ENCODE assay signal across 1 cellular context in genomic region chrX:41389311-41389888, GRCh38.
A peak's percentile ranks its signal among the peaks of the same experiment; 100 is the strongest.
TF ChIP-seq lines count a peak whose summit lies in the region.

No MANE protein-coding gene starts in this region.

TF ChIP-seq in HepG2, 621 proteins besides CTCF, POLR2A, EP300 and RAD21 (continued from another document and continues in another):
- no peak for TF ChIP-seq ZUFSP (CRISPR knock-in tag; IDR thresholded peaks at IDR 0.05; ENCODE audit: borderline replicate concordance)
- no peak for TF ChIP-seq TBP (CRISPR knock-in tag; IDR thresholded peaks at IDR 0.05)
- no peak for TF ChIP-seq ZNF850 (CRISPR knock-in tag; conservative IDR thresholded peaks at IDR 0.05)
- TF ChIP-seq PTBP1 (IDR thresholded peaks at IDR 0.05; ENCODE audit: low read depth, low read length, poor library complexity, severe bottlenecking), result no peak
- no peak for TF ChIP-seq ZNF639 (CRISPR knock-in tag; conservative IDR thresholded peaks at IDR 0.05)
- TF ChIP-seq ZNF275 (CRISPR knock-in tag; IDR thresholded peaks at IDR 0.05; ENCODE audit: borderline replicate concordance), result no peak
- no peak for TF ChIP-seq ZNF567 (CRISPR knock-in tag; IDR thresholded peaks at IDR 0.05; ENCODE audit: borderline replicate concordance)
- no peak for TF ChIP-seq ZNF557 (CRISPR knock-in tag; IDR thresholded peaks at IDR 0.05)
- no peak for TF ChIP-seq MLX (CRISPR knock-in tag; IDR thresholded peaks at IDR 0.05)
- no peak for TF ChIP-seq NRL (CRISPR knock-in tag; IDR thresholded peaks at IDR 0.05; ENCODE audit: borderline replicate concordance)
- no peak for TF ChIP-seq ZNF704 (CRISPR knock-in tag; IDR thresholded peaks at IDR 0.05; ENCODE audit: borderline replicate concordance)
- no peak for TF ChIP-seq ZNF18 (CRISPR knock-in tag; IDR thresholded peaks at IDR 0.05; ENCODE audit: insufficient replicate concordance)
- TF ChIP-seq NPAS2 (CRISPR knock-in tag; IDR thresholded peaks at IDR 0.05; ENCODE audit: borderline replicate concordance), result no peak
- TF ChIP-seq NFKBIZ (CRISPR knock-in tag; IDR thresholded peaks at IDR 0.05), result no peak
- no peak for TF ChIP-seq FOXJ3 (CRISPR knock-in tag; IDR thresholded peaks at IDR 0.05; ENCODE audit: borderline replicate concordance)
- no peak for TF ChIP-seq SRSF4 (IDR thresholded peaks at IDR 0.05; ENCODE audit: low read depth, low read length, poor library complexity, severe bottlenecking)
- no peak for TF ChIP-seq ZNF670 (CRISPR knock-in tag; IDR thresholded peaks at IDR 0.05; ENCODE audit: borderline replicate concordance)
- TF ChIP-seq ETV6 (CRISPR knock-in tag; conservative IDR thresholded peaks at IDR 0.05), result no peak
- TF ChIP-seq SRY (CRISPR knock-in tag; IDR thresholded peaks at IDR 0.05), result no peak
- TF ChIP-seq KAT8 (CRISPR knock-in tag; IDR thresholded peaks at IDR 0.05), result 0 out of 2 replicates have a peak, but pooled peaks have one; percentile 27
- peak; percentile 53 for TF ChIP-seq THAP11 (CRISPR knock-in tag; IDR thresholded peaks at IDR 0.05)
- no peak for TF ChIP-seq ZNF589 (CRISPR knock-in tag; conservative IDR thresholded peaks at IDR 0.05)
- no peak for TF ChIP-seq ZHX2 (IDR thresholded peaks at IDR 0.05; ENCODE audit: low read depth)
- TF ChIP-seq ZHX2 (CRISPR knock-in tag; IDR thresholded peaks at IDR 0.05; ENCODE audit: borderline replicate concordance), result no peak
- TF ChIP-seq IKZF4 (CRISPR knock-in tag; IDR thresholded peaks at IDR 0.05; ENCODE audit: borderline replicate concordance, low read depth, not compliant biosample characterization), result no peak
- no peak for TF ChIP-seq ZNF33B (CRISPR knock-in tag; IDR thresholded peaks at IDR 0.05)
- no peak for TF ChIP-seq ZNF709 (CRISPR knock-in tag; IDR thresholded peaks at IDR 0.05)
- TF ChIP-seq PATZ1 (CRISPR knock-in tag; IDR thresholded peaks at IDR 0.05), result peak; percentile 57; the same call in 1 of the 2 replicates
- no peak for TF ChIP-seq SMARCC2 (IDR thresholded peaks at IDR 0.05)
- no peak for TF ChIP-seq IKZF1 (IDR thresholded peaks at IDR 0.05)
- TF ChIP-seq DMTF1 (CRISPR knock-in tag; IDR thresholded peaks at IDR 0.05), result no peak
- TF ChIP-seq HNF4A (CRISPR knock-in tag; IDR thresholded peaks at IDR 0.05), result peak; percentile 66
- TF ChIP-seq KAT7 (CRISPR knock-in tag; IDR thresholded peaks at IDR 0.05; ENCODE audit: borderline replicate concordance), result no peak
- TF ChIP-seq SNAPC4 (CRISPR knock-in tag; IDR thresholded peaks at IDR 0.05), result no peak
